In the genomic region with DNA sequence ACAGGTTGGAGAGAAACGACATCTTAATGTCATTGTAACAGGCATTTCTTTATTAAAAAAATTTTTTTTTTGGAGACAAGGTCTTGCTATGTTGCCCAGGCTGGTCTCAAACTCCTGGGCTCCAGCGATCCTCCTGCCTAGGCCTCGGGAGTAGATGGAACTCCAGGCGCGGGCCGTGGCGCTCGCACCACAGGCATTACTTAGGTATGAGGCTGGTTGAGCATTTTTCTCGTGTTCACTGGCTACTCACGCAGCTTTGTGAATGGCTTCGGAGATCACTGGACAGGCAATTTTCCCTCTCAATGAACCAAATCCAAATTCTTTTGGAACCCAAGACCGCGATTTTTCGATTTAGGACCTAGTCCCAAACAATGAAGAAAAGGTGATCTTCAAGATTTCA, we compare ENCODE assay signal across 8 cellular contexts. TPM values are rescaled to one million over a fixed set of nuclear protein-coding genes. Genes with fewer than 3 reads are reported as not detected.
DNase-seq lines count a peak whose midpoint lies in the region; ATAC-seq, FAIRE-seq and TF ChIP-seq lines count a peak whose summit lies in the region.

No MANE protein-coding gene starts in this region.

- peak overlapping the region; percentile 61 for H3K4me3 ChIP-seq in A549
- peak overlapping the region; percentile 96 for H3K4me3 ChIP-seq in HUES48 (ENCODE audit: low read depth, low read length)
- H3K4me3 ChIP-seq in bronchial epithelial cell (ENCODE audit: low read depth, low read length), result peak overlapping the region; percentile 84
- peak overlapping the region; percentile 54 for H3K4me3 ChIP-seq in mesodermal cell (ENCODE audit: extremely low read depth, insufficient read depth, low read length, poor library complexity, severe bottlenecking)

- peaks cover 15% of the 10 kb centered on the region for H3K36me3 ChIP-seq in HUES48 (ENCODE audit: control insufficient read depth, insufficient read depth, low read length)
- no peaks in the 10 kb centered on the region for H3K36me3 ChIP-seq in bronchial epithelial cell (ENCODE audit: control insufficient read depth, insufficient read depth, low read length)
- peaks cover 12% of the 10 kb centered on the region for H3K36me3 ChIP-seq in mesodermal cell (ENCODE audit: control insufficient read depth, insufficient read depth, low read length)

- no peak for TF ChIP-seq EP300 in A549 (IDR thresholded peaks at IDR 0.05)

- POLR2A ChIA-PET in A549 (lab: Yijun Ruan, JAX), result interaction anchor here (0.9 to 1.9 kb wide), 2 partner anchors 65 to 156 kb away, joined by 4 to 5 read pairs; no protein-coding TSS in a partner anchor

- FAIRE-seq in A549 (lab: Jason Lieb, UNC), result no peak
- FAIRE-seq in bronchial epithelial cell (lab: Jason Lieb, UNC), result no peak

- CTCF ChIA-PET in A549 (lab: Yijun Ruan, JAX), result interaction anchor here (0.6 to 6.2 kb wide), 43 partner anchors 9 to 206 kb away, joined by 3 to 108 read pairs (median 4); no protein-coding TSS in a partner anchor

- DNase-seq in A549 (ENCODE audit: low read depth in 1 of 2, low spot score in 1 of 2) (peak in 1 of 2 experiments; percentile 20), bronchial epithelial cell (ENCODE audit: low read depth) (no peak)
- DNase-seq in stimulated activated CD4-positive, alpha-beta T cell treated with anti-CD3 and anti-CD28 coated beads, Interleukin-2, amount 100 ng/mL, for 48 hours, result no peak
- DNase-seq in activated naive CD4-positive, alpha-beta T cell treated with anti-CD3 and anti-CD28 coated beads, Interleukin-2, amount 50 U/mL, for 16 hours, result no peak

- ATAC-seq in A549, result peak in 1 of 2 experiments; percentile 16; a peak in 2 of 6 replicates
- no peak for ATAC-seq in HG03025 (IDR thresholded peaks at IDR 0.05; ENCODE audit: low FRiP score, unreplicated experiment)
- no peak for ATAC-seq in GM21528 (IDR thresholded peaks at IDR 0.05; ENCODE audit: low FRiP score, unreplicated experiment)

- H3K27ac ChIP-seq in A549, result peak overlapping the region; percentile 76 to 90
- H3K27ac ChIP-seq in HUES48 (ENCODE audit: low read depth, low read length), result peak overlapping the region; percentile 37
- H3K27ac ChIP-seq in mesodermal cell (ENCODE audit: low read depth, low read length, severe bottlenecking), result no peak overlapping the region

- no peak for TF ChIP-seq POLR2A in A549 (IDR thresholded peaks at IDR 0.05; ENCODE audit: low read length)

- no peak overlapping the region for H3K9ac ChIP-seq in HUES48 (ENCODE audit: low read depth, low read length)

- WGBS in A549 (ENCODE audit: missing lambda C conversion rate), result 35% methylated on average over 14 of the region's 14 CpGs
- WGBS in mesodermal cell (ENCODE audit: insufficient coverage in 2 of 2), 2 experiments, result 34 to 52% methylated on average over 8 to 13 of the region's 14 CpGs

- peak overlapping the region; percentile 87 for H3K4me2 ChIP-seq in A549

- H3K4me1 ChIP-seq in A549 (peaks cover 9% of the 10 kb centered on the region), HUES48 (ENCODE audit: control insufficient read depth, insufficient read depth, low read length) (peaks cover 26% of the 10 kb centered on the region), mesodermal cell (ENCODE audit: control insufficient read depth, insufficient read depth, low read length, poor library complexity, severe bottlenecking) (peaks cover 10% of the 10 kb centered on the region)

- no peak for TF ChIP-seq CTCF in A549 (IDR thresholded peaks at IDR 0.05)
- no peak for TF ChIP-seq CTCF in bronchial epithelial cell (IDR thresholded peaks at IDR 0.05; ENCODE audit: insufficient read depth, low read length, severe bottlenecking)

- TF ChIP-seq RAD21 in A549 (conservative IDR thresholded peaks at IDR 0.05 in 1 of 2, IDR thresholded peaks at IDR 0.05 in 1 of 2), result no peak

- H3K9me3 ChIP-seq in A549, result no peaks in the 10 kb centered on the region
- no peaks in the 10 kb centered on the region for H3K9me3 ChIP-seq in HUES48 (ENCODE audit: control insufficient read depth, insufficient read depth, low read length)
- H3K9me3 ChIP-seq in mesodermal cell (ENCODE audit: control insufficient read depth, low read length), result no peaks in the 10 kb centered on the region

- H3K27me3 ChIP-seq in HUES48 (ENCODE audit: control insufficient read depth, insufficient read depth, low read length), result peaks cover 6% of the 10 kb centered on the region; the same call in 1 of the 2 replicates
- H3K27me3 ChIP-seq in bronchial epithelial cell (ENCODE audit: control insufficient read depth, insufficient read depth, low read length), result no peaks in the 10 kb centered on the region

TF ChIP-seq in A549, 52 proteins besides CTCF, POLR2A, EP300 and RAD21:
- TF ChIP-seq ZC3H11A (IDR thresholded peaks at IDR 0.05), result no peak
- TF ChIP-seq FOSL2 (IDR thresholded peaks at IDR 0.05), result no peak
- no peak for TF ChIP-seq FOSL2 (CRISPR knock-in tag; IDR thresholded peaks at IDR 0.05)
- TF ChIP-seq, protein P1, sequence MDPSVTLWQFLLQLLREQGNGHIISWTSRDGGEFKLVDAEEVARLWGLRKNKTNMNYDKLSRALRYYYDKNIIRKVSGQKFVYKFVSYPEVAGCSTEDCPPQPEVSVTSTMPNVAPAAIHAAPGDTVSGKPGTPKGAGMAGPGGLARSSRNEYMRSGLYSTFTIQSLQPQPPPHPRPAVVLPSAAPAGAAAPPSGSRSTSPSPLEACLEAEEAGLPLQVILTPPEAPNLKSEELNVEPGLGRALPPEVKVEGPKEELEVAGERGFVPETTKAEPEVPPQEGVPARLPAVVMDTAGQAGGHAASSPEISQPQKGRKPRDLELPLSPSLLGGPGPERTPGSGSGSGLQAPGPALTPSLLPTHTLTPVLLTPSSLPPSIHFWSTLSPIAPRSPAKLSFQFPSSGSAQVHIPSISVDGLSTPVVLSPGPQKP (IDR thresholded peaks at IDR 0.05; ENCODE audit: low read depth, low read length), result no peak
- TF ChIP-seq POLR2AphosphoS2 (conservative IDR thresholded peaks at IDR 0.05; ENCODE audit: low read length), result no peak
- TF ChIP-seq RARB (CRISPR knock-in tag; IDR thresholded peaks at IDR 0.05), result no peak
- TF ChIP-seq TFCP2L1 (CRISPR knock-in tag; IDR thresholded peaks at IDR 0.05), result no peak
- TF ChIP-seq, protein P2, sequence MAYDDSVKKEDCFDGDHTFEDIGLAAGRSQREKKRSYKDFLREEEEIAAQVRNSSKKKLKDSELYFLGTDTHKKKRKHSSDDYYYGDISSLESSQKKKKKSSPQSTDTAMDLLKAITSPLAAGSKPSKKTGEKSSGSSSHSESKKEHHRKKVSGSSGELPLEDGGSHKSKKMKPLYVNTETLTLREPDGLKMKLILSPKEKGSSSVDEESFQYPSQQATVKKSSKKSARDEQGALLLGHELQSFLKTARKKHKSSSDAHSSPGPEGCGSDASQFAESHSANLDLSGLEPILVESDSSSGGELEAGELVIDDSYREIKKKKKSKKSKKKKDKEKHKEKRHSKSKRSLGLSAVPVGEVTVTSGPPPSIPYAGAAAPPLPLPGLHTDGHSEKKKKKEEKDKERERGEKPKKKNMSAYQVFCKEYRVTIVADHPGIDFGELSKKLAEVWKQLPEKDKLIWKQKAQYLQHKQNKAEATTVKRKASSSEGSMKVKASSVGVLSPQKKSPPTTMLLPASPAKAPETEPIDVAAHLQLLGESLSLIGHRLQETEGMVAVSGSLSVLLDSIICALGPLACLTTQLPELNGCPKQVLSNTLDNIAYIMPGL (CRISPR knock-in tag; IDR thresholded peaks at IDR 0.05; ENCODE audit: borderline replicate concordance), result no peak
- no peak for TF ChIP-seq HDAC2 (IDR thresholded peaks at IDR 0.05)
- TF ChIP-seq, protein P3, sequence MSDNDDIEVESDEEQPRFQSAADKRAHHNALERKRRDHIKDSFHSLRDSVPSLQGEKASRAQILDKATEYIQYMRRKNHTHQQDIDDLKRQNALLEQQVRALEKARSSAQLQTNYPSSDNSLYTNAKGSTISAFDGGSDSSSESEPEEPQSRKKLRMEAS (IDR thresholded peaks at IDR 0.05), result no peak

RNA-seq across cellular contexts. Expression of a gene that starts 0.8 kb away (rescaled TPM):
- polyA plus RNA-seq in A549 (2011; rRNA removed), result 0.68 and 0.95 TPM in 2 replicates
- polyA plus RNA-seq in A549 (2012; cell fraction: cytosol; rRNA removed), result 3.2 and 4.0 TPM in 2 replicates
- polyA plus RNA-seq in A549 (2012; cell fraction: nucleus; rRNA removed), result 7.1 and 7.9 TPM in 2 replicates
- 4.1 to 5.0 TPM (median 4.4 TPM) in 3 replicates for polyA plus RNA-seq in A549 (2017; fragmentation: RNase III; extraction: RNeasy Plus Mini Kit Qiagen cat#74134 plus additional on column Dnase treatment)
- 0.68 and 3.3 TPM in 2 replicates for polyA minus RNA-seq in A549 (2011; rRNA and poly(A)+ RNA removed)
- total RNA-seq in bronchial epithelial cell, result 1.3 and 1.9 TPM in 2 replicates
- 40.4 TPM for polyA plus RNA-seq in mesodermal cell (2013, experiment 1 of 2)
- polyA plus RNA-seq in mesodermal cell (2013, experiment 2 of 2), result 32.4 TPM
